9 cellular contexts compared by ENCODE assay signal in the genomic region with DNA sequence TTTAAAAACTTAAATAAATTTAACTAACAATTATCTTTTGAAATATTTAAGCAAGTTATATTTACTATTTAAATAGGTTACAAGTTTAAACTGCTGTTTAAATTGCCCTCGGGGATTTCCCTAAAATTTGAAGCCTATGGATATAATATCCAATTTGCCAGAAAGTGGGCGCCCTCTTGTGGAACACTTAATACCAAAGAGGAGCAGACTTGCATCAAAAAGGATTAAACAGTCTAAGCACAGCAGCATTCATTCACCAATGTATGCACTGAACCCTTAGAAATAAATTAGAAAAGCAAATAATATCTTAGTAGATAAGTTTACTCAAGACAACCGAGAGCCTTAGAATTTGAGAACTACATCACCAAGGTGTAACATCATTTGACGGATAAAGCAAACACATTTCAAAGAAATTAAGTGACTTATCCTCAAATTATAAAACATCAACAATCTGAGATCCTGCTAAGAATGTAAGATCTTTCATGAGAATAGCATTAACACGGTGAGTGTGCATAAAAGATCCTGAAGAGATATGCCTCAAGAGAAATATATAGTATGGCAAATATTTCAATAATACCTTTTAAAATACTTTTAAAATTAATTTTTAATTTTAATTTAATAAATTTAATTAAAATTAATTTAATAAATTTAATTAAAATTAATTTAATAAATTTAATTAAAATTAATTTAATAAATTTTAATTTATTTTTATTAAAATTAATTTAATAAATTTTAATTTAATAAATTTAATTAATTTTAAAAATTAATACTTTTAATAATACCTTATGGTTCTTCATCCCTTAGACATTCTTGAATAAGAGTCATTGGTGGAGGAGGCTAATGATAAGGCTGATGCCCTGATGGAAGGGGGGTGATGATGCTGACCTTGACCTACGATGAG. TPM values are rescaled to one million over a fixed set of nuclear protein-coding genes. Genes with fewer than 3 reads are reported as not detected.
DNase-seq lines count a peak whose midpoint lies in the region; ATAC-seq and TF ChIP-seq lines count a peak whose summit lies in the region.
"Had no signal": no experiment of that assay in that cellular context is flagged by ENCODE, and none has a peak within 500 bp of the region (broad histone marks: within the 10 kb centered on the region; RNA-seq: fewer than 3 reads in every experiment).

No MANE protein-coding gene starts in this region.

- H3K4me3 ChIP-seq in mammary epithelial cell (replicated peaks in 1 of 3; ENCODE audit: insufficient read depth in 1 of 3, low read depth in 2 of 3, low read length in 3 of 3) (no peak overlapping the region), liver (ENCODE audit: low read depth in 1 of 3, low read length in 3 of 3) (no peak overlapping the region)

- H3K27me3 ChIP-seq in mammary epithelial cell (ENCODE audit: insufficient read depth, low read length): no peaks in the 10 kb centered on the region
- H3K27me3 ChIP-seq in liver (ENCODE audit: control insufficient read depth in 4 of 4, insufficient read depth in 4 of 4, low read length in 3 of 4): no peaks in the 10 kb centered on the region

- TF ChIP-seq CTCF in mammary epithelial cell (conservative IDR thresholded peaks at IDR 0.05 in 1 of 2, IDR thresholded peaks at IDR 0.05 in 1 of 2; ENCODE audit: extremely low read depth in 1 of 2, insufficient read depth in 1 of 2, low read depth in 1 of 2, low read length in 2 of 2) (peak; percentile 70 to 78), liver (IDR thresholded peaks at IDR 0.05; ENCODE audit: low read depth, low read length, missing input control) (peak; percentile 66), type B pancreatic cell (conservative IDR thresholded peaks at IDR 0.05) (peak; percentile 90)

- BruUV-seq in mammary epithelial cell (replicated peaks; lab: Mats Ljungman, UMichigan): no TSS peak

- H3K27ac Mint-ChIP-seq in type B pancreatic cell: no peak overlapping the region

- peak; percentile 85 to 87 for TF ChIP-seq RAD21 in liver (IDR thresholded peaks at IDR 0.05)

- H3K4me1 ChIP-seq in mammary epithelial cell (ENCODE audit: insufficient read depth, low read length) (no peaks in the 10 kb centered on the region), liver (ENCODE audit: control insufficient read depth in 4 of 4, insufficient read depth in 4 of 4, low read length in 3 of 4) (no peaks in the 10 kb centered on the region)

- H3K27ac ChIP-seq in mammary epithelial cell (ENCODE audit: insufficient read depth, low read depth, low read length) (no peak overlapping the region), liver (ENCODE audit: low read depth in 1 of 2, low read length in 2 of 2) (no peak overlapping the region)

- in situ Hi-C loops in mammary epithelial cell (cut with MboI; ENCODE audit: low sequenced_read_pairs in 2 of 2): loop anchor here in 1 of 2 donors (10.0 kb wide), 1 partner anchor 77 kb away; no protein-coding TSS in a partner anchor

- no peak overlapping the region for H3K4me2 ChIP-seq in mammary epithelial cell (ENCODE audit: insufficient read depth, low read depth, low read length)

- H3K9ac ChIP-seq in mammary epithelial cell (ENCODE audit: insufficient read depth, low read length): no peak overlapping the region
- no peak overlapping the region for H3K9ac ChIP-seq in liver (ENCODE audit: low read depth in 1 of 2, low read length in 2 of 2)

- no peak overlapping the region for H3K4me3 Mint-ChIP-seq in type B pancreatic cell

- peak; percentile 69 for DNase-seq in DMS53 treated with DMSO at 0.1 percent for 48 hours (lab: John Stamatoyannopoulos, UW; ENCODE audit: unreplicated experiment)
- DNase-seq in HT-29 (ENCODE audit: low spot score): peak; percentile 80
- peak; percentile 56 for DNase-seq in NOMO-1 treated with DMSO at 0.1 percent for 48 hours (lab: John Stamatoyannopoulos, UW; ENCODE audit: unreplicated experiment)
- DNase-seq in mammary epithelial cell: peak; percentile 57
- no peak for DNase-seq in type B pancreatic cell (ENCODE audit: extremely low spot score, unreplicated experiment)
- DNase-seq in activated naive CD4-positive, alpha-beta T cell treated with anti-CD3 and anti-CD28 coated beads, Interleukin-2, amount 50 U/mL, for 16 hours: no peak

- no peak for ATAC-seq in GM21825 (IDR thresholded peaks at IDR 0.05; ENCODE audit: unreplicated experiment)

- no peaks in the 10 kb centered on the region for H3K4me1 Mint-ChIP-seq in type B pancreatic cell (ENCODE audit: unreplicated experiment)

- no peaks in the 10 kb centered on the region for H3K9me3 ChIP-seq in mammary epithelial cell (replicated peaks; ENCODE audit: insufficient read depth, low read length)
- H3K9me3 ChIP-seq in liver (ENCODE audit: control insufficient read depth in 4 of 4, low read length in 3 of 4): no peaks in the 10 kb centered on the region

- H3K27me3 Mint-ChIP-seq in type B pancreatic cell: no peaks in the 10 kb centered on the region

- H3K9me3 Mint-ChIP-seq in type B pancreatic cell: no peaks in the 10 kb centered on the region

- WGBS in mammary epithelial cell (ENCODE audit: low coverage, missing lambda C conversion rate): 39% methylated on average over 6 of the region's 6 CpGs
- WGBS in liver: 33% methylated on average over 6 of the region's 6 CpGs

- H3K36me3 ChIP-seq in mammary epithelial cell (ENCODE audit: insufficient read depth, low read length): no peaks in the 10 kb centered on the region
- no peaks in the 10 kb centered on the region for H3K36me3 ChIP-seq in liver (ENCODE audit: control insufficient read depth in 4 of 4, insufficient read depth in 3 of 4, low read depth in 1 of 4, low read length in 3 of 4)

- intact Hi-C loops in mammary epithelial cell (cut with micrococcal nuclease): loop anchor here (1.0 to 5.0 kb wide), 7 partner anchors 44 to 362 kb away; partner anchors contain the start of gene PLA2G7

- CTCF ChIA-PET in mammary epithelial cell (lab: Charles Lee; ENCODE audit: low non-redundant PET): no interaction called here

- dilution Hi-C loops in mammary epithelial cell (cut with HindIII; ENCODE audit: low sequenced_read_pairs): no loop called here

- no peaks in the 10 kb centered on the region for H3K36me3 Mint-ChIP-seq in type B pancreatic cell

- H2AFZ ChIP-seq in mammary epithelial cell (ENCODE audit: low read depth, low read length): peak overlapping the region; percentile 52

- H4K20me1 ChIP-seq in mammary epithelial cell (ENCODE audit: insufficient read depth, low read length): no peaks in the 10 kb centered on the region

- H3K79me2 ChIP-seq in mammary epithelial cell (ENCODE audit: insufficient read depth, low read length): no peaks in the 10 kb centered on the region

TF ChIP-seq in liver, 16 proteins besides CTCF, POLR2A, EP300 and RAD21:
- TF ChIP-seq JUND (IDR thresholded peaks at IDR 0.05) (peak in 1 of 2 donors; percentile 38), GABPA (IDR thresholded peaks at IDR 0.05 in 1 of 2, conservative IDR thresholded peaks at IDR 0.05 in 1 of 2) (no peak)

RNA-seq across cellular contexts. Expression of gene MEP1A, which starts 11.5 kb away (rescaled TPM):
- 0.05 TPM in 1 of 2 replicates, not detected in the other for total RNA-seq in HT-29 (2014; rRNA removed; shearing (Covaris generic))
- total RNA-seq in mammary epithelial cell (under 1 TPM in 1 of 2 donors, not detected in 1; 0.14 TPM), liver (1 to 10 TPM in 1 of 2 donors, not detected in 1; 1.8 TPM), type B pancreatic cell (ENCODE audit: low replicate concordance) (3.6 and 22.4 TPM in 2 replicates)
- polyA plus RNA-seq in mammary epithelial cell (0.12 TPM), liver (under 1 TPM; 0.01 to 0.08 TPM)
- polyA minus RNA-seq in mammary epithelial cell: 2.1 TPM
- total RNA-seq: activated CD8-positive, alpha-beta memory T cell treated with anti-CD3 and anti-CD28 coated beads for 36 hours had no signal

RNA-seq across cellular contexts. Expression of gene ANKRD66, which starts 35.0 kb away (rescaled TPM):
- not detected in 2 replicates for total RNA-seq in HT-29 (2014; rRNA removed; shearing (Covaris generic))
- total RNA-seq in mammary epithelial cell (not detected), liver (not detected), type B pancreatic cell (ENCODE audit: low replicate concordance) (0.34 TPM in 1 of 2 replicates, not detected in the other)
- polyA plus RNA-seq in mammary epithelial cell (not detected), liver (not detected)
- polyA minus RNA-seq in mammary epithelial cell: not detected
- total RNA-seq: activated CD8-positive, alpha-beta memory T cell treated with anti-CD3 and anti-CD28 coated beads for 36 hours had no signal

RNA-seq across cellular contexts. Expression of gene PLA2G7, which starts 46.6 kb away (rescaled TPM):
- not detected in 2 replicates for total RNA-seq in HT-29 (2014; rRNA removed; shearing (Covaris generic))
- total RNA-seq in mammary epithelial cell (1 to 10 TPM; 5.7 to 5.9 TPM), liver (10 to 100 TPM in 1 of 2 donors, under 1 TPM in 1; 0.84 to 24.7 TPM), type B pancreatic cell (ENCODE audit: low replicate concordance) (0.71 and 1.2 TPM in 2 replicates)
- polyA plus RNA-seq in mammary epithelial cell (5.4 TPM), liver (1 to 10 TPM in 1 of 2 donors, under 1 TPM in 1; 0.35 to 1.8 TPM)
- 6.8 TPM for polyA minus RNA-seq in mammary epithelial cell
- total RNA-seq: activated CD8-positive, alpha-beta memory T cell treated with anti-CD3 and anti-CD28 coated beads for 36 hours had no signal

Comparison
In these comparisons a context has a peak if more than half of its experiments do, and no peak if none do; other contexts are left out.
1. DNase-seq: peak in DMS53 treated with DMSO at 0.1 percent for 48 hours (single experiment), HT-29 (single experiment), NOMO-1 treated with DMSO at 0.1 percent for 48 hours (single experiment) and mammary epithelial cell (single experiment); none in type B pancreatic cell (single experiment) and activated naive CD4-positive, alpha-beta T cell treated with anti-CD3 and anti-CD28 coated beads, Interleukin-2, amount 50 U/mL, for 16 hours (single experiment).
2. Peak in every context shown above with its lines, with median percentiles within 50 percentile points of each other: CTCF ChIP-seq.